Comparison of ENCODE assay signal across 18 cellular contexts in the genomic region with DNA sequence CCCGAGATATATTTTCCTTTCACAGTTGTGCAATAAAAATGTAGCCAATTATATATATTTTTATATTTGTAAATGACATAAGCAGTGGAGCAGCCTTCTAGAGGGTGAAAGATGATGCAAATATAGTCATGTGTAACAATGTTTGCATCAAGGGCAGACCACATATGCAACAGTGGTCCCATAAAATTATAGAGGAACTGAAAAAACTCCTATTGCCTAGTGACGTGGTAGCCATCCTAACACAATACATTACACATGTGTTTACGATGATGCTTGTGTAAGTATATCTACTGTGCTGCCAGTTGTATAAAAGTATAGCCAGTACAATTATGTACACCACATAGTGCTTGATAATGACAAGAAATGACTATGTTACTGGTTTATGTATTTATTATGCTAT.
"Had no signal": no experiment of that assay in that cellular context is flagged by ENCODE, and none has a peak within 500 bp of the region (broad histone marks: within the 10 kb centered on the region; RNA-seq: fewer than 3 reads in every experiment).

No MANE protein-coding gene starts in this region.

- H3K27me3 ChIP-seq: body of pancreas, heart right ventricle, sigmoid colon, suprapubic skin, upper lobe of left lung had no signal

- H3K4me3 Mint-ChIP-seq: activated CD4-positive, alpha-beta T cell treated with anti-CD3 and anti-CD28 coated beads, Interleukin-2, amount 10 ng/mL, durations not matched to agents 24 days and 14 days; activated naive CD4-positive, alpha-beta T cell treated with anti-CD3 and anti-CD28 coated beads, Interleukin-2, amount 50 U/mL, for 24 hours; neural crest cell had no signal

- FAIRE-seq: islet of Langerhans had no signal

- H3K27ac ChIP-seq: body of pancreas, heart right ventricle, left ventricle myocardium inferior, sigmoid colon, suprapubic skin, upper lobe of left lung had no signal

- H3K9me3 ChIP-seq: body of pancreas, heart right ventricle, left ventricle myocardium inferior, sigmoid colon, suprapubic skin, upper lobe of left lung had no signal

- H3K27ac Mint-ChIP-seq: activated CD4-positive, alpha-beta T cell treated with anti-CD3 and anti-CD28 coated beads, Interleukin-2, amount 10 ng/mL, durations not matched to agents 24 days and 14 days; activated naive CD4-positive, alpha-beta T cell treated with anti-CD3 and anti-CD28 coated beads, Interleukin-2, amount 50 U/mL, for 24 hours had no signal

- H3K4me3 ChIP-seq: body of pancreas, heart right ventricle, left ventricle myocardium inferior, sigmoid colon, suprapubic skin, upper lobe of left lung had no signal

- H3K36me3 ChIP-seq: heart right ventricle, left ventricle myocardium inferior, sigmoid colon, suprapubic skin, upper lobe of left lung had no signal

- ATAC-seq: body of pancreas, heart right ventricle had no signal

- H3K9me3 Mint-ChIP-seq: activated CD4-positive, alpha-beta T cell treated with anti-CD3 and anti-CD28 coated beads, Interleukin-2, amount 10 ng/mL, durations not matched to agents 24 days and 14 days had no signal

- H3K27me3 Mint-ChIP-seq: activated CD4-positive, alpha-beta T cell treated with anti-CD3 and anti-CD28 coated beads, Interleukin-2, amount 10 ng/mL, durations not matched to agents 24 days and 14 days; activated naive CD4-positive, alpha-beta T cell treated with anti-CD3 and anti-CD28 coated beads, Interleukin-2, amount 50 U/mL, for 24 hours had no signal

- DNase-seq: activated CD4-positive, alpha-beta T cell treated with anti-CD3 and anti-CD28 coated beads, Interleukin-2, amount 10 ng/mL, durations not matched to agents 24 days and 14 days; activated T-cell treated with anti-CD3 and anti-CD28 coated beads for 4 hours; body of pancreas; central memory CD4-positive, alpha-beta T cell; cortex of kidney; effector CD8-positive, alpha-beta T cell; foreskin melanocyte; heart right ventricle; left ventricle myocardium inferior; mesendoderm; sigmoid colon; stimulated activated CD4-positive, alpha-beta T cell treated with anti-CD3 and anti-CD28 coated beads, Interleukin-2, amount 100 ng/mL, for 24 hours; stimulated activated naive CD4-positive, alpha-beta T cell treated with Interleukin-2 at 50 U/mL for 16 hours; upper lobe of left lung had no signal
